In genomic region chr20:42886801-42887200, GRCh38 we compare ENCODE assay signal across 19 cellular contexts.
"Had no signal": no experiment of that assay in that cellular context is flagged by ENCODE, and none has a peak within 500 bp of the region (broad histone marks: within the 10 kb centered on the region; RNA-seq: fewer than 3 reads in every experiment).

No MANE protein-coding gene starts in this region.

- DNase-seq: colonic mucosa; cortex of kidney; effector CD8-positive, alpha-beta T cell; effector memory CD8-positive, alpha-beta T cell; foreskin keratinocyte; heart left ventricle; hypothalamus; immature natural killer cell; left cardiac atrium; left lung; left ventricle myocardium superior; lower lobe of right lung; mesenchymal stem cell; mucosa of descending colon; naive B cell had no signal

- H3K4me3 ChIP-seq: colonic mucosa, esophagus muscularis mucosa, gastroesophageal sphincter, heart left ventricle, hepatocyte, left lung, lower lobe of right lung, mucosa of descending colon had no signal

- H3K27ac Mint-ChIP-seq: dendritic cell treated with granulocyte-macrophage colony-stimulating factor and Interleukin-4, amounts not matched to agents 40 ng/mL and 50 ng/mL, for 4 days; effector memory CD8-positive, alpha-beta T cell; immature natural killer cell; naive B cell had no signal

- H3K36me3 Mint-ChIP-seq: immature natural killer cell, naive B cell had no signal

- H3K9me3 Mint-ChIP-seq: dendritic cell treated with granulocyte-macrophage colony-stimulating factor and Interleukin-4, amounts not matched to agents 40 ng/mL and 50 ng/mL, for 4 days had no signal

- H3K79me2 ChIP-seq: hepatocyte had no signal

- H2AFZ ChIP-seq: hepatocyte had no signal

- H3K9me3 ChIP-seq: colonic mucosa, esophagus muscularis mucosa, gastroesophageal sphincter, heart left ventricle, lower lobe of right lung, mucosa of descending colon had no signal

- ATAC-seq: effector memory CD8-positive, alpha-beta T cell; foreskin keratinocyte; gastroesophageal sphincter; heart left ventricle; left cardiac atrium; left lung; left ventricle myocardium superior; lower lobe of right lung; mucosa of descending colon had no signal

- H3K27me3 Mint-ChIP-seq: dendritic cell treated with granulocyte-macrophage colony-stimulating factor and Interleukin-4, amounts not matched to agents 40 ng/mL and 50 ng/mL, for 4 days; effector memory CD8-positive, alpha-beta T cell; naive B cell had no signal

- H3K4me1 ChIP-seq: colonic mucosa, esophagus muscularis mucosa, foreskin keratinocyte, gastroesophageal sphincter, heart left ventricle, left lung, lower lobe of right lung had no signal

- H3K36me3 ChIP-seq: colonic mucosa, esophagus muscularis mucosa, gastroesophageal sphincter, heart left ventricle, left lung, lower lobe of right lung had no signal

- H3K27ac ChIP-seq: colonic mucosa, esophagus muscularis mucosa, foreskin keratinocyte, gastroesophageal sphincter, heart left ventricle, hepatocyte, left lung, lower lobe of right lung had no signal

- H3K4me2 ChIP-seq: hepatocyte had no signal

- H3K27me3 ChIP-seq: colonic mucosa, esophagus muscularis mucosa, foreskin keratinocyte, gastroesophageal sphincter, heart left ventricle, hepatocyte, left lung had no signal

- H3K4me1 Mint-ChIP-seq: immature natural killer cell, naive B cell had no signal

- H3K4me3 Mint-ChIP-seq: dendritic cell treated with granulocyte-macrophage colony-stimulating factor and Interleukin-4, amounts not matched to agents 40 ng/mL and 50 ng/mL, for 4 days; effector memory CD8-positive, alpha-beta T cell; immature natural killer cell; naive B cell had no signal
